Comparison of ENCODE assay signal across 1 cellular context in genomic region chr12:120228291-120229070, GRCh38.
TF ChIP-seq lines count a peak whose summit lies in the region.

No MANE protein-coding gene starts in this region.

TF ChIP-seq in HepG2, 621 proteins besides CTCF, POLR2A, EP300 and RAD21 (continued from another document and continues in another):
- TF ChIP-seq STAT6 (CRISPR knock-in tag; IDR thresholded peaks at IDR 0.05; ENCODE audit: borderline replicate concordance) (0 out of 2 replicates have a peak, but pooled peaks have one; percentile 25), BATF2 (CRISPR knock-in tag; IDR thresholded peaks at IDR 0.05) (no peak), FOXA3 (CRISPR knock-in tag; IDR thresholded peaks at IDR 0.05) (peak; percentile 48; the same call in 1 of the 2 replicates), ZNF263 (CRISPR knock-in tag; IDR thresholded peaks at IDR 0.05) (peak; percentile 73), ZBTB8A (CRISPR knock-in tag; IDR thresholded peaks at IDR 0.05; ENCODE audit: borderline replicate concordance, low read depth) (no peak), CREBL2 (CRISPR knock-in tag; IDR thresholded peaks at IDR 0.05; ENCODE audit: borderline replicate concordance) (0 out of 2 replicates have a peak, but pooled peaks have one; percentile 58), ZNF574 (CRISPR knock-in tag; IDR thresholded peaks at IDR 0.05) (peak; percentile 80), SYNCRIP (IDR thresholded peaks at IDR 0.05; ENCODE audit: insufficient read depth, low read depth, low read length) (no peak), KLF13 (CRISPR knock-in tag; IDR thresholded peaks at IDR 0.05) (no peak), KMT2A (CRISPR knock-in tag; IDR thresholded peaks at IDR 0.05) (peak; percentile 41; the same call in 1 of the 2 replicates), ZNF326 (CRISPR knock-in tag; IDR thresholded peaks at IDR 0.05; ENCODE audit: borderline replicate concordance) (no peak), NFE2L2 (IDR thresholded peaks at IDR 0.05; ENCODE audit: low read length) (no peak), ZNF264 (CRISPR knock-in tag; IDR thresholded peaks at IDR 0.05) (no peak), CBX1 (IDR thresholded peaks at IDR 0.05; ENCODE audit: low read depth) (no peak), ZNF724P (CRISPR knock-in tag; IDR thresholded peaks at IDR 0.05; ENCODE audit: borderline replicate concordance) (peak; percentile 66; the same call in 1 of the 2 replicates), WIZ (CRISPR knock-in tag; IDR thresholded peaks at IDR 0.05) (no peak), ARNTL (CRISPR knock-in tag; IDR thresholded peaks at IDR 0.05) (peak; percentile 68; the same call in 1 of the 2 replicates), SMC3 (IDR thresholded peaks at IDR 0.05; ENCODE audit: low read length) (peak; percentile 86), AKNA (CRISPR knock-in tag; IDR thresholded peaks at IDR 0.05; ENCODE audit: borderline replicate concordance) (no peak), ZNF879 (CRISPR knock-in tag; IDR thresholded peaks at IDR 0.05) (no peak; the same call in 1 of the 2 replicates), ZNF251 (CRISPR knock-in tag; IDR thresholded peaks at IDR 0.05) (no peak), SP2 (CRISPR knock-in tag; IDR thresholded peaks at IDR 0.05) (no peak), ZFP36L2 (CRISPR knock-in tag; IDR thresholded peaks at IDR 0.05) (0 out of 2 replicates have a peak, but pooled peaks have one; percentile 49), GATAD2A (CRISPR knock-in tag; IDR thresholded peaks at IDR 0.05) (peak; percentile 92), ETV6 (CRISPR knock-in tag; conservative IDR thresholded peaks at IDR 0.05) (0 out of 2 replicates have a peak, but pooled peaks have one; percentile 59), PLSCR1 (CRISPR knock-in tag; IDR thresholded peaks at IDR 0.05; ENCODE audit: borderline replicate concordance) (no peak), CHD2 (IDR thresholded peaks at IDR 0.05; ENCODE audit: low read depth, low read length) (no peak), ZIK1 (CRISPR knock-in tag; IDR thresholded peaks at IDR 0.05; ENCODE audit: borderline replicate concordance, low read depth) (peak; percentile 73), CEBPZ (IDR thresholded peaks at IDR 0.05; ENCODE audit: low read length) (no peak), MIER2 (CRISPR knock-in tag; IDR thresholded peaks at IDR 0.05) (0 out of 2 replicates have a peak, but pooled peaks have one; percentile 44), TOPORS (CRISPR knock-in tag; IDR thresholded peaks at IDR 0.05) (peak; percentile 78; the same call in 1 of the 2 replicates), RFXANK (CRISPR knock-in tag; IDR thresholded peaks at IDR 0.05) (no peak), HMG20A (CRISPR knock-in tag; IDR thresholded peaks at IDR 0.05; ENCODE audit: borderline replicate concordance) (no peak; the same call in 1 of the 2 replicates), AGO2 (optimal IDR thresholded peaks at IDR 0.05; ENCODE audit: low read depth, low read length) (peak; percentile 79), PHB2 (IDR thresholded peaks at IDR 0.05; ENCODE audit: partially characterized antibody) (no peak), CBX2 (IDR thresholded peaks at IDR 0.05; ENCODE audit: low read depth, low read length) (no peak), CBX2 (CRISPR knock-in tag; IDR thresholded peaks at IDR 0.05; ENCODE audit: low read depth) (peak; percentile 17; the same call in 1 of the 2 replicates), ATF3 (CRISPR knock-in tag; IDR thresholded peaks at IDR 0.05) (0 out of 2 replicates have a peak, but pooled peaks have one; percentile 5), XRCC5 (optimal IDR thresholded peaks at IDR 0.05; ENCODE audit: low read length) (peak; percentile 79), PRMT3 (CRISPR knock-in tag; IDR thresholded peaks at IDR 0.05; ENCODE audit: borderline replicate concordance, low read depth) (peak; percentile 83; the same call in 1 of the 2 replicates), ZNF501 (CRISPR knock-in tag; IDR thresholded peaks at IDR 0.05) (peak; percentile 92; the same call in 1 of the 2 replicates), ZNF589 (CRISPR knock-in tag; conservative IDR thresholded peaks at IDR 0.05) (0 out of 2 replicates have a peak, but pooled peaks have one; percentile 74), CSRNP1 (CRISPR knock-in tag; IDR thresholded peaks at IDR 0.05) (peak; percentile 64; the same call in 1 of the 2 replicates), ZNF607 (CRISPR knock-in tag; IDR thresholded peaks at IDR 0.05; ENCODE audit: borderline replicate concordance) (no peak)
